Comparison of ENCODE assay signal across 33 cellular contexts in the genomic region with DNA sequence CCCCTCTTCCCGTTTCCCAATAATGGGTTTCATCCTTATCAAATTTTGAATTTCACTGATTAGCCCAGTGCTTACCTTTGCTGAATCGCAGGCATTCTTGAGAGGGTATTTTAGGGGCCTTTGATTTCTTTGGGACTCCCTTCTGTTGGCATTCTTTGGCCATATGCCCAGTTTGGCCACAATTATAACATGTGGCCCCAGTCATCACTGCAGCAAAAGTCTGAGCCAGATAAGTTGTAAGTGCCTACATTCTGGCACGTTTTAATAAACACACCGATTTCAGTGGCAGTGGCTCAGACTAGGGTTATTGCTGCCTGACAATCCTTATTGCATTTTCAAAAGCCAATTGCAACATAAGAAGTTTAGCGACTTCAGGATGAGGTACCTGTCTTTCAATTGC.
"Had no signal": no experiment of that assay in that cellular context is flagged by ENCODE, and none has a peak within 500 bp of the region (broad histone marks: within the 10 kb centered on the region; RNA-seq: fewer than 3 reads in every experiment).

No MANE protein-coding gene starts in this region.

- H3K27me3 ChIP-seq: adrenal gland, brain microvascular endothelial cell, cardiac muscle cell, Peyer's patch had no signal

- ATAC-seq: activated naive CD4-positive, alpha-beta T cell treated with anti-CD3 and anti-CD28 coated beads, Interleukin-2, amount 50 U/mL, for 72 hours; activated T-cell treated with anti-CD3 and anti-CD28 coated beads, Interleukin-2, amount 50 U/mL, for 4 hours; PC-3; Right ventricle myocardium inferior had no signal

- H3K4me3 Mint-ChIP-seq: activated B cell treated with CpG ODN at 0.5 μM for 24 hours; activated CD4-positive, alpha-beta memory T cell treated with anti-CD3 and anti-CD28 coated beads for 36 hours; activated naive CD4-positive, alpha-beta T cell treated with anti-CD3 and anti-CD28 coated beads for 36 hours; activated T-cell treated with anti-CD3 and anti-CD28 coated beads, Interleukin-2, amount 50 U/mL, for 4 hours; activated T-helper 1 cell treated with anti-CD3 and anti-CD28 coated beads, Interleukin-12 subunit alpha, Interleukin-12 subunit beta, Interleukin-2, Interleukin-4 antibody, amounts not matched to agents 30 ng/mL and 10 ng/mL and 1 ng/mL, durations not matched to agents 14 hours and 24 hours and 36 hours; central memory CD8-positive, alpha-beta T cell had no signal

- H3K27me3 Mint-ChIP-seq: activated B cell treated with CpG ODN at 0.5 μM for 24 hours; activated CD4-positive, alpha-beta memory T cell treated with anti-CD3 and anti-CD28 coated beads for 36 hours; central memory CD8-positive, alpha-beta T cell had no signal

- DNase-seq: activated B cell treated with CpG ODN at 0.5 μM for 24 hours; activated CD4-positive, alpha-beta memory T cell treated with anti-CD3 and anti-CD28 coated beads for 36 hours; activated CD4-positive, alpha-beta T cell treated with anti-CD3 and anti-CD28 coated beads for 4 hours; activated CD4-positive, alpha-beta T cell treated with anti-CD3 and anti-CD28 coated beads, Interleukin-2, amount 50 U/mL, for 1 hour; activated CD4-positive, CD25-positive, alpha-beta regulatory T cell treated with anti-CD3 and anti-CD28 coated beads, Interleukin-2, amount 50 U/mL, for 72 hours; activated CD8-positive, alpha-beta memory T cell treated with anti-CD3 and anti-CD28 coated beads, Interleukin-2, amount 50 U/mL, for 4 hours; activated gamma-delta T cell treated with Interleukin-2 at 50 U/mL for 16 hours; activated naive CD4-positive, alpha-beta T cell treated with anti-CD3 and anti-CD28 coated beads for 36 hours; activated T-cell treated with anti-CD3 and anti-CD28 coated beads for 4 hours; activated T-cell treated with anti-CD3 and anti-CD28 coated beads, Interleukin-2, amount 50 U/mL, for 4 hours; adrenal gland; brain microvascular endothelial cell; Karpas-422; NCI-H1105; NCI-H1417 treated with DMSO at 0.1 percent for 48 hours; NCI-H187 treated with DMSO at 0.1 percent for 48 hours; NCI-H2081; NCI-H345; NCI-H524 treated with DMSO at 0.1 percent for 48 hours; PC-3; Peyer's patch; SIG-M5; SW 1271; T-helper 1 cell; T-helper 2 cell; T-helper 9 cell had no signal

- H3K36me3 ChIP-seq: adrenal gland, brain microvascular endothelial cell, cardiac muscle cell, Peyer's patch had no signal

- H3K9me3 Mint-ChIP-seq: activated B cell treated with CpG ODN at 0.5 μM for 24 hours; activated CD4-positive, alpha-beta memory T cell treated with anti-CD3 and anti-CD28 coated beads for 36 hours; activated T-cell treated with anti-CD3 and anti-CD28 coated beads, Interleukin-2, amount 50 U/mL, for 4 hours; central memory CD8-positive, alpha-beta T cell had no signal

- H3K4me3 ChIP-seq: adrenal gland, cardiac muscle cell, Peyer's patch had no signal

- H3K9me3 ChIP-seq: adrenal gland, Peyer's patch had no signal

- H3K27ac ChIP-seq: adrenal gland, brain microvascular endothelial cell, cardiac muscle cell, Peyer's patch, RWPE1, VCaP had no signal

- H3K27ac Mint-ChIP-seq: activated B cell treated with CpG ODN at 0.5 μM for 24 hours; activated CD4-positive, alpha-beta memory T cell treated with anti-CD3 and anti-CD28 coated beads for 36 hours; activated naive CD4-positive, alpha-beta T cell treated with anti-CD3 and anti-CD28 coated beads for 36 hours; activated naive CD4-positive, alpha-beta T cell treated with anti-CD3 and anti-CD28 coated beads, Interleukin-2, amount 50 U/mL, for 72 hours; activated T-helper 1 cell treated with anti-CD3 and anti-CD28 coated beads, Interleukin-12 subunit alpha, Interleukin-12 subunit beta, Interleukin-2, Interleukin-4 antibody, amounts not matched to agents 30 ng/mL and 10 ng/mL and 1 ng/mL, durations not matched to agents 14 hours and 24 hours and 36 hours had no signal

- H3K4me1 ChIP-seq: adrenal gland, Peyer's patch had no signal

- H3K4me1 Mint-ChIP-seq: activated B cell treated with CpG ODN at 0.5 μM for 24 hours; central memory CD8-positive, alpha-beta T cell had no signal
